ENCODE assay signal across 8 cellular contexts in the genomic region with DNA sequence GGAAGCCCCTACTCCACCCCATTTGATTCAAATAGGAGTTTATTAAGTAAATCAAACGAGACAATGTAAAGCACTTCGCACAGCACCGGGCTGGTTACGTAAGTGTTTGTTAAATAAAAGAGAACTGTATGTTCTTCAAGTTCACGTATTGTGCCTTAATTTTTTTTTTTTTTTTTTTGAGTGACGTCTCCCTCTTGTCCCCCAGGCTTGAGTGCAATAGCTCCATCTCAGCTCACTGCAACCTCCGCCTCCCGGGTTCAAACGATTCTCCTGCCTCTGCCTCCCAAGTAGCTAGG. TPM values are rescaled to one million over a fixed set of nuclear protein-coding genes. Genes with fewer than 3 reads are reported as not detected.
DNase-seq lines count a peak whose midpoint lies in the region; ATAC-seq, FAIRE-seq and TF ChIP-seq lines count a peak whose summit lies in the region.

No MANE protein-coding gene starts in this region.

- TF ChIP-seq CTCF in H9 (conservative IDR thresholded peaks at IDR 0.05) = no peak

- no peak overlapping the region for H3K56ac ChIP-seq in H9 (ENCODE audit: insufficient read length, low read depth, low read length)

- peak overlapping the region; percentile 94 for H3K18ac ChIP-seq in H9 (ENCODE audit: insufficient read length, low read depth, low read length)

- peaks cover 2% of the 10 kb centered on the region; the same call in 1 of the 2 replicates for H3K79me2 ChIP-seq in H9 (ENCODE audit: insufficient read depth, low read length)

- no peak overlapping the region for H2BK20ac ChIP-seq in H9 (ENCODE audit: low read depth, low read length, poor library complexity, severe bottlenecking)

- H3K36me3 ChIP-seq in iPS-18a (ENCODE audit: control insufficient read depth, low read depth, low read length) = no peaks in the 10 kb centered on the region

- DNase-seq in H9 (no peak), HTR-8/SVneo (ENCODE audit: insufficient read length, low spot score) (no peak), AML-193 (lab: John Stamatoyannopoulos, UW) (no peak), frontal cortex (ENCODE audit: low spot score in 2 of 2) (no peak)
- no peak for DNase-seq in activated T-helper 1 cell treated with anti-CD3 and anti-CD28 coated beads, Interleukin-12 subunit alpha, Interleukin-12 subunit beta, Interleukin-2, Interleukin-4 antibody, amounts not matched to agents 30 ng/mL and 10 ng/mL and 1 ng/mL, durations not matched to agents 14 hours and 24 hours and 36 hours (ENCODE audit: low spot score)

- peak overlapping the region; percentile 97 for H3K4me2 ChIP-seq in H9 (ENCODE audit: insufficient read depth, insufficient read length, low read length)

- peak overlapping the region; percentile 92 for H4K91ac ChIP-seq in H9 (ENCODE audit: insufficient read length, low read depth, low read length)

- no peak for ATAC-seq in GM21447 (IDR thresholded peaks at IDR 0.05; ENCODE audit: unreplicated experiment)

- peaks cover 5% of the 10 kb centered on the region; the same call in 1 of the 2 replicates for H3K4me1 ChIP-seq in H9 (ENCODE audit: insufficient read depth, low read length)
- peaks cover 40% of the 10 kb centered on the region for H3K4me1 ChIP-seq in iPS-18a (ENCODE audit: control insufficient read depth, low read depth, low read length)

- H2BK120ac ChIP-seq in H9 (ENCODE audit: low read depth, low read length, poor library complexity, severe bottlenecking) = no peak overlapping the region

- H2BK12ac ChIP-seq in H9 (ENCODE audit: insufficient read length, low read depth, low read length) = peak overlapping the region; percentile 26

- intact Hi-C loops in activated T-helper 1 cell treated with anti-CD3 and anti-CD28 coated beads, Interleukin-12 subunit alpha, Interleukin-12 subunit beta, Interleukin-2, Interleukin-4 antibody, amounts not matched to agents 30 ng/mL and 10 ng/mL and 1 ng/mL, durations not matched to agents 14 hours and 24 hours and 36 hours (cut with micrococcal nuclease) = loop anchor here (2.0 to 5.0 kb wide), 3 partner anchors 58 to 154 kb away; a partner anchor contains a TSS

- H2BK5ac ChIP-seq in H9 (ENCODE audit: insufficient read length, low read length) = no peak overlapping the region

- peak overlapping the region; percentile 78; the same call in 1 of the 2 replicates for H3K4ac ChIP-seq in H9 (ENCODE audit: low read depth, low read length)

- H3K14ac ChIP-seq in H9 (ENCODE audit: insufficient read depth, low read length) = peak overlapping the region; percentile 95

- H4K8ac ChIP-seq in H9 (replicated peaks; ENCODE audit: insufficient read length, low read depth, low read length) = no peak overlapping the region

- peak overlapping the region; percentile 57 for H3K27ac ChIP-seq in H9 (ENCODE audit: insufficient read length, low read depth, low read length)
- H3K27ac ChIP-seq in iPS-18a (ENCODE audit: low read length) = peak overlapping the region; percentile 93
- peak overlapping the region in 16 of 21 experiments; percentile 82 to 98 (median 93) for H3K27ac ChIP-seq in skin epidermis

- H3K9me3 ChIP-seq in H9 (ENCODE audit: control insufficient read depth, low read depth, low read length) (no peaks in the 10 kb centered on the region), iPS-18a (ENCODE audit: control insufficient read depth, low read depth, low read length) (no peaks in the 10 kb centered on the region)

- H3K4me3 ChIP-seq in iPS-18a (ENCODE audit: low read length) (peak overlapping the region; percentile 90), skin epidermis (peak overlapping the region in 4 of 7 experiments; percentile 45 to 67 (median 57))

- peak overlapping the region; percentile 89 to 93 for H3K4me3 Mint-ChIP-seq in H9
- H3K4me3 Mint-ChIP-seq in activated T-helper 1 cell treated with anti-CD3 and anti-CD28 coated beads, Interleukin-12 subunit alpha, Interleukin-12 subunit beta, Interleukin-2, Interleukin-4 antibody, amounts not matched to agents 30 ng/mL and 10 ng/mL and 1 ng/mL, durations not matched to agents 14 hours and 24 hours and 36 hours = peak overlapping the region; percentile 84

- H3K9me3 Mint-ChIP-seq in H9 = peaks cover 0 to 3% of the 10 kb centered on the region in 2 experiments; a peak in 1 of 5 replicates
- H3K9me3 Mint-ChIP-seq in activated T-helper 1 cell treated with anti-CD3 and anti-CD28 coated beads, Interleukin-12 subunit alpha, Interleukin-12 subunit beta, Interleukin-2, Interleukin-4 antibody, amounts not matched to agents 30 ng/mL and 10 ng/mL and 1 ng/mL, durations not matched to agents 14 hours and 24 hours and 36 hours = no peaks in the 10 kb centered on the region

- peaks cover 15 to 20% (median 17%) of the 10 kb centered on the region in 3 experiments for H3K36me3 Mint-ChIP-seq in H9 (ENCODE audit: insufficient read depth in 1 of 3, low read depth in 3 of 3)
- H3K36me3 Mint-ChIP-seq in activated T-helper 1 cell treated with anti-CD3 and anti-CD28 coated beads, Interleukin-12 subunit alpha, Interleukin-12 subunit beta, Interleukin-2, Interleukin-4 antibody, amounts not matched to agents 30 ng/mL and 10 ng/mL and 1 ng/mL, durations not matched to agents 14 hours and 24 hours and 36 hours (ENCODE audit: low read depth) = no peaks in the 10 kb centered on the region

- H3K9ac ChIP-seq in H9 (ENCODE audit: extremely low read depth, insufficient read length, low read length) (peak overlapping the region; percentile 58), iPS-18a (ENCODE audit: low read length) (peak overlapping the region; percentile 92)

- H2AFZ ChIP-seq in H9 (ENCODE audit: low read length) = no peak overlapping the region

- no peaks in the 10 kb centered on the region for H3K79me1 ChIP-seq in H9 (ENCODE audit: insufficient read depth, low read depth, low read length, poor library complexity, severe bottlenecking)

- peaks cover 25% of the 10 kb centered on the region for H3K23me2 ChIP-seq in H9 (ENCODE audit: insufficient read length, low read depth, low read length, poor library complexity, severe bottlenecking)

- no peaks in the 10 kb centered on the region for H3K27me3 ChIP-seq in H9 (ENCODE audit: insufficient read depth, low read length)
- peaks cover 20% of the 10 kb centered on the region for H3K27me3 ChIP-seq in iPS-18a (ENCODE audit: control insufficient read depth, insufficient read depth, low read length)

- FAIRE-seq in HTR-8/SVneo (lab: Jason Lieb, UNC) (no peak), frontal cortex (lab: Jason Lieb, UNC) (no peak)

- H3T11ph ChIP-seq in H9 (ENCODE audit: low read length) = peak overlapping the region; percentile 46

- H4K5ac ChIP-seq in H9 (ENCODE audit: insufficient read length, low read depth, low read length) = peak overlapping the region; percentile 49

- no peak overlapping the region for H3K23ac ChIP-seq in H9 (ENCODE audit: insufficient read length, low read depth, low read length)

- peak overlapping the region; percentile 93 to 99 (median 99); a peak in 6 of 7 replicates for H3K27ac Mint-ChIP-seq in H9
- H3K27ac Mint-ChIP-seq in activated T-helper 1 cell treated with anti-CD3 and anti-CD28 coated beads, Interleukin-12 subunit alpha, Interleukin-12 subunit beta, Interleukin-2, Interleukin-4 antibody, amounts not matched to agents 30 ng/mL and 10 ng/mL and 1 ng/mL, durations not matched to agents 14 hours and 24 hours and 36 hours = no peak overlapping the region

- no CpG with 5 or more reads among the region's 9 CpGs for WGBS in H9 (ENCODE audit: extremely low coverage, insufficient read length, low lambda C conversion rate)

- H2AK5ac ChIP-seq in H9 (ENCODE audit: insufficient read length, low read length) = no peak overlapping the region

- H3K27me3 Mint-ChIP-seq in H9 (ENCODE audit: low read depth) = peaks cover 6% of the 10 kb centered on the region
- H3K27me3 Mint-ChIP-seq in activated T-helper 1 cell treated with anti-CD3 and anti-CD28 coated beads, Interleukin-12 subunit alpha, Interleukin-12 subunit beta, Interleukin-2, Interleukin-4 antibody, amounts not matched to agents 30 ng/mL and 10 ng/mL and 1 ng/mL, durations not matched to agents 14 hours and 24 hours and 36 hours (ENCODE audit: insufficient read depth) = peaks cover 47% of the 10 kb centered on the region

- peaks cover 60 to 64% of the 10 kb centered on the region in 2 experiments for H3K4me1 Mint-ChIP-seq in H9
- H3K4me1 Mint-ChIP-seq in activated T-helper 1 cell treated with anti-CD3 and anti-CD28 coated beads, Interleukin-12 subunit alpha, Interleukin-12 subunit beta, Interleukin-2, Interleukin-4 antibody, amounts not matched to agents 30 ng/mL and 10 ng/mL and 1 ng/mL, durations not matched to agents 14 hours and 24 hours and 36 hours (ENCODE audit: low read depth) = peaks cover 19% of the 10 kb centered on the region

- no peaks in the 10 kb centered on the region for H4K20me1 ChIP-seq in H9 (ENCODE audit: control insufficient read depth, insufficient read depth, insufficient read length)

- H2BK15ac ChIP-seq in H9 (ENCODE audit: low read depth, low read length) = no peak overlapping the region

RNA-seq across cellular contexts. Expression of a gene that starts 1.3 kb away (rescaled TPM):
- total RNA-seq in H9 (2021) = 24.4 and 24.8 TPM in 2 replicates
- 0.57 and 0.81 TPM in 2 replicates for total RNA-seq in activated T-helper 1 cell treated with anti-CD3 and anti-CD28 coated beads, Interleukin-12 subunit alpha, Interleukin-12 subunit beta, Interleukin-2, Interleukin-4 antibody, amounts not matched to agents 30 ng/mL and 10 ng/mL and 1 ng/mL, durations not matched to agents 14 hours and 24 hours and 36 hours
- total RNA-seq in frontal cortex = 6.1 TPM
